18 cellular contexts compared by ENCODE assay signal in the genomic region with DNA sequence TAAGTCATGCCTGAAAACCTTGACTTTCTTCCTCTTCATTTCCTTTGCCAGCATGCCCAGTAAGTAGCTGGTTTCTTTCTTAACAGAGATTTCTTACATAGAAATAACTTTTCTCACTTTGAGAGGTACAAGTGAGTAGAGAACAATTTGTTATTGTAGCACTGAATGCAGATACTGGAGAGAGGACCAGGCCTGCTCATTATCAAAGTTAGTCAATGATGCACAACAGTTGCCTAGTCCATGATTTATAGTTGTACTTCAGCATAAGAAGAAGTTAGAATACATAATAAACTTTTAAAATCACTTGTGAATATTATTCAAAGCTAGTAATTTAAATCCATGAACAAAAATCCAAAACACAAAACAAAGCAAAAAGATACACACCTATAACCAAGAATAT.
DNase-seq lines count a peak whose midpoint lies in the region; ATAC-seq and TF ChIP-seq lines count a peak whose summit lies in the region.
"Had no signal": no experiment of that assay in that cellular context is flagged by ENCODE, and none has a peak within 500 bp of the region (broad histone marks: within the 10 kb centered on the region; RNA-seq: fewer than 3 reads in every experiment).

No MANE protein-coding gene starts in this region.

- no peak for TF ChIP-seq CTCF in activated CD8-positive, alpha-beta T cell treated with anti-CD3 and anti-CD28 coated beads for 36 hours (IDR thresholded peaks at IDR 0.05)
- TF ChIP-seq CTCF in IMR-90 (conservative IDR thresholded peaks at IDR 0.05; ENCODE audit: low read depth, low read length) (no peak), chondrocyte (IDR thresholded peaks at IDR 0.05) (no peak), tibial artery (IDR thresholded peaks at IDR 0.05) (no peak), transverse colon (IDR thresholded peaks at IDR 0.05) (no peak)

- H3K4me3 ChIP-seq in IMR-90 (ENCODE audit: insufficient read depth, low read depth, low read length) (no peak overlapping the region), tibial artery (no peak overlapping the region), transverse colon (no peak overlapping the region)
- H3K4me3 ChIP-seq: A549; BLaER1 treated with 17β-estradiol and CSF1 and Interleukin-3, amounts not matched to agents 10 nM and 100 nM had no signal

- ATAC-seq in activated CD8-positive, alpha-beta T cell treated with anti-CD3 and anti-CD28 coated beads, Interleukin-2, amount 10 ng/mL, durations not matched to agents 7 days and 5 days, result no peak
- ATAC-seq in activated CD8-positive, alpha-beta T cell treated with anti-CD3 and anti-CD28 coated beads for 36 hours, result no peak
- ATAC-seq in IMR-90 (ENCODE audit: low read depth), result no peak
- ATAC-seq: A549 had no signal

- H3K56ac ChIP-seq in IMR-90 (ENCODE audit: extremely low read depth, insufficient read depth, low read length), result no peak overlapping the region; the same call in 1 of the 2 replicates

- H3K4me1 ChIP-seq in IMR-90 (ENCODE audit: control insufficient read depth, insufficient read depth, low read length) (peaks cover 9% of the 10 kb centered on the region), tibial artery (no peaks in the 10 kb centered on the region), transverse colon (no peaks in the 10 kb centered on the region)
- H3K4me1 ChIP-seq: A549; BLaER1 treated with 17β-estradiol and CSF1 and Interleukin-3, amounts not matched to agents 10 nM and 100 nM; Caco-2 had no signal

- no peak overlapping the region for H3K4me2 ChIP-seq in IMR-90 (ENCODE audit: low read depth, low read length)
- H3K4me2 ChIP-seq: A549; BLaER1 treated with 17β-estradiol and CSF1 and Interleukin-3, amounts not matched to agents 10 nM and 100 nM had no signal

- TF ChIP-seq RAD21 in IMR-90 (IDR thresholded peaks at IDR 0.05; ENCODE audit: low read length), result no peak

- in situ Hi-C loops in IMR-90 (cut with MboI; ENCODE audit: low sequenced_read_pairs), result no loop called here
- in situ Hi-C loops in transverse colon (cut with MboI; ENCODE audit: low pct_ligation_motif_present in 1 of 4, low pct_unique_long_range_greater_than_20kb in 1 of 4, low sequenced_read_pairs in 3 of 4), result no loop called here

- H2BK120ac ChIP-seq in IMR-90 (ENCODE audit: low read depth, low read length), result no peak overlapping the region

- peaks cover 11% of the 10 kb centered on the region for H3K9me3 Mint-ChIP-seq in activated CD8-positive, alpha-beta T cell treated with anti-CD3 and anti-CD28 coated beads, Interleukin-2, amount 10 ng/mL, durations not matched to agents 7 days and 5 days (ENCODE audit: insufficient read depth)
- peaks cover 21% of the 10 kb centered on the region for H3K9me3 Mint-ChIP-seq in activated CD8-positive, alpha-beta T cell treated with anti-CD3 and anti-CD28 coated beads for 36 hours
- H3K9me3 Mint-ChIP-seq in chondrocyte (ENCODE audit: low read depth), result peaks cover 18% of the 10 kb centered on the region

- H2BK20ac ChIP-seq in IMR-90 (ENCODE audit: low read depth, low read length), result no peak overlapping the region; the same call in 1 of the 2 replicates

- H4K5ac ChIP-seq in IMR-90 (ENCODE audit: low read depth, low read length), result no peak overlapping the region

- no peak overlapping the region for H2AFZ ChIP-seq in IMR-90 (replicated peaks; ENCODE audit: low read length, poor library complexity)

- peaks cover 65% of the 10 kb centered on the region for H3K36me3 Mint-ChIP-seq in activated CD8-positive, alpha-beta T cell treated with anti-CD3 and anti-CD28 coated beads, Interleukin-2, amount 10 ng/mL, durations not matched to agents 7 days and 5 days (ENCODE audit: low read depth)
- H3K36me3 Mint-ChIP-seq in activated CD8-positive, alpha-beta T cell treated with anti-CD3 and anti-CD28 coated beads for 36 hours (ENCODE audit: low read depth), result peaks cover 70% of the 10 kb centered on the region
- peaks cover 23% of the 10 kb centered on the region for H3K36me3 Mint-ChIP-seq in chondrocyte (ENCODE audit: low read depth)

- no peak for DNase-seq in activated CD8-positive, alpha-beta T cell treated with anti-CD3 and anti-CD28 coated beads, Interleukin-2, amount 10 ng/mL, durations not matched to agents 7 days and 5 days
- DNase-seq in activated CD8-positive, alpha-beta T cell treated with anti-CD3 and anti-CD28 coated beads for 36 hours, result no peak
- DNase-seq in IMR-90 (no peak), chondrocyte (ENCODE audit: low spot score) (no peak), medulla oblongata (ENCODE audit: extremely low spot score) (no peak), tibial artery (no peak), transverse colon (no peak)
- DNase-seq: AML-193; Caco-2; Calu3; CD4-positive, alpha-beta T cell; DMS79 treated with DMSO at 0.1 percent for 48 hours; GF-D8 had no signal

- no peak overlapping the region; the same call in 1 of the 2 replicates for H3K4ac ChIP-seq in IMR-90 (ENCODE audit: low read depth, low read length)

- TF ChIP-seq POLR2A in IMR-90 (IDR thresholded peaks at IDR 0.05; ENCODE audit: low read depth, low read length) (no peak), transverse colon (IDR thresholded peaks at IDR 0.05) (no peak)

- H3K4me1 Mint-ChIP-seq in activated CD8-positive, alpha-beta T cell treated with anti-CD3 and anti-CD28 coated beads, Interleukin-2, amount 10 ng/mL, durations not matched to agents 7 days and 5 days (ENCODE audit: low read depth), result peaks cover 6% of the 10 kb centered on the region
- H3K4me1 Mint-ChIP-seq in activated CD8-positive, alpha-beta T cell treated with anti-CD3 and anti-CD28 coated beads for 36 hours (ENCODE audit: low read depth), result peaks cover 2% of the 10 kb centered on the region
- H3K4me1 Mint-ChIP-seq in chondrocyte (ENCODE audit: low read depth), result peaks cover 15% of the 10 kb centered on the region
- H3K4me1 Mint-ChIP-seq: B cell had no signal

- H2AK5ac ChIP-seq in IMR-90 (ENCODE audit: low read depth, low read length), result no peak overlapping the region

- no peaks in the 10 kb centered on the region for H3K9me1 ChIP-seq in IMR-90 (ENCODE audit: insufficient read depth, low read length)

- peak overlapping the region; percentile 4 for H3K27ac Mint-ChIP-seq in activated CD8-positive, alpha-beta T cell treated with anti-CD3 and anti-CD28 coated beads, Interleukin-2, amount 10 ng/mL, durations not matched to agents 7 days and 5 days
- H3K27ac Mint-ChIP-seq in activated CD8-positive, alpha-beta T cell treated with anti-CD3 and anti-CD28 coated beads for 36 hours, result no peak overlapping the region
- peak overlapping the region; percentile 49 for H3K27ac Mint-ChIP-seq in chondrocyte (ENCODE audit: unreplicated experiment)
- H3K27ac Mint-ChIP-seq: B cell; CD4-positive, alpha-beta T cell had no signal

- no peak overlapping the region for H2AK9ac ChIP-seq in IMR-90 (replicated peaks; ENCODE audit: low read depth, low read length, poor library complexity)

- H2BK5ac ChIP-seq in IMR-90 (ENCODE audit: low read depth, low read length, poor library complexity, severe bottlenecking), result peak overlapping the region; percentile 86

- POLR2A ChIA-PET in activated CD8-positive, alpha-beta T cell treated with anti-CD3 and anti-CD28 coated beads, Interleukin-2, amount 10 ng/mL, durations not matched to agents 7 days and 5 days (lab: Charles Lee), result no interaction called here
- POLR2A ChIA-PET in activated CD8-positive, alpha-beta T cell treated with anti-CD3 and anti-CD28 coated beads for 36 hours (lab: Charles Lee), result no interaction called here
- POLR2A ChIA-PET in IMR-90 (lab: Charles Lee; ENCODE audit: unreplicated experiment), result no interaction called here

- H3K14ac ChIP-seq in IMR-90 (replicated peaks; ENCODE audit: low read depth, low read length), result no peak overlapping the region

- peak overlapping the region; percentile 29; the same call in 1 of the 2 replicates for H3K18ac ChIP-seq in IMR-90 (ENCODE audit: low read depth, low read length)

- peaks cover 10 to 18% of the 10 kb centered on the region in 2 experiments; a peak in 2 of 4 replicates for H3K79me1 ChIP-seq in IMR-90 (ENCODE audit: low read depth in 1 of 2, low read length in 2 of 2)

- H3K23ac ChIP-seq in IMR-90 (ENCODE audit: low read depth, low read length), result no peak overlapping the region

- H3K27me3 Mint-ChIP-seq in activated CD8-positive, alpha-beta T cell treated with anti-CD3 and anti-CD28 coated beads, Interleukin-2, amount 10 ng/mL, durations not matched to agents 7 days and 5 days (ENCODE audit: low read depth), result no peaks in the 10 kb centered on the region
- H3K27me3 Mint-ChIP-seq in activated CD8-positive, alpha-beta T cell treated with anti-CD3 and anti-CD28 coated beads for 36 hours, result no peaks in the 10 kb centered on the region
- H3K27me3 Mint-ChIP-seq in chondrocyte (ENCODE audit: low read depth), result no peaks in the 10 kb centered on the region
- H3K27me3 Mint-ChIP-seq: B cell; CD4-positive, alpha-beta T cell had no signal

- H3K27ac ChIP-seq in IMR-90 (ENCODE audit: insufficient read depth, low read length) (no peak overlapping the region; the same call in 1 of the 2 replicates), tibial artery (no peak overlapping the region), transverse colon (no peak overlapping the region)
- H3K27ac ChIP-seq: 22Rv1; A549; BLaER1 treated with 17β-estradiol and CSF1 and Interleukin-3, amounts not matched to agents 10 nM and 100 nM; C4-2B had no signal

- dilution Hi-C loops in IMR-90 (cut with HindIII; ENCODE audit: low sequenced_read_pairs, unreplicated experiment), result no loop called here

- CTCF ChIA-PET in activated CD8-positive, alpha-beta T cell treated with anti-CD3 and anti-CD28 coated beads, Interleukin-2, amount 10 ng/mL, durations not matched to agents 7 days and 5 days (lab: Charles Lee), result no interaction called here
- CTCF ChIA-PET in activated CD8-positive, alpha-beta T cell treated with anti-CD3 and anti-CD28 coated beads for 36 hours (lab: Charles Lee), result no interaction called here
- CTCF ChIA-PET in IMR-90 (lab: Yijun Ruan, JAX), result no interaction called here

- H3K4me3 Mint-ChIP-seq in activated CD8-positive, alpha-beta T cell treated with anti-CD3 and anti-CD28 coated beads, Interleukin-2, amount 10 ng/mL, durations not matched to agents 7 days and 5 days, result no peak overlapping the region
- H3K4me3 Mint-ChIP-seq in activated CD8-positive, alpha-beta T cell treated with anti-CD3 and anti-CD28 coated beads for 36 hours, result no peak overlapping the region
- H3K4me3 Mint-ChIP-seq in chondrocyte (ENCODE audit: unreplicated experiment), result no peak overlapping the region
- H3K4me3 Mint-ChIP-seq: B cell; CD4-positive, alpha-beta T cell had no signal

- no peaks in the 10 kb centered on the region for H3K27me3 ChIP-seq in IMR-90 (ENCODE audit: control insufficient read depth, insufficient read depth, low read length)
- H3K27me3 ChIP-seq in tibial artery, result no peaks in the 10 kb centered on the region
- no peaks in the 10 kb centered on the region for H3K27me3 ChIP-seq in transverse colon
- H3K27me3 ChIP-seq: BLaER1 treated with 17β-estradiol and CSF1 and Interleukin-3, amounts not matched to agents 10 nM and 100 nM had no signal

- H4K91ac ChIP-seq in IMR-90 (ENCODE audit: insufficient read depth, low read depth, low read length), result no peak overlapping the region

- H4K8ac ChIP-seq in IMR-90 (ENCODE audit: low read depth in 2 of 2, low read length in 2 of 2), result peak overlapping the region in 1 of 2 experiments; percentile 69; a peak in 1 of 4 replicates

- peak overlapping the region; percentile 20; the same call in 1 of the 3 replicates for H2BK15ac ChIP-seq in IMR-90 (ENCODE audit: low read depth, low read length)

- H3K9me3 ChIP-seq in IMR-90 (ENCODE audit: control insufficient read depth, insufficient read depth, low read length) (peaks cover under 1% of the 10 kb centered on the region; the same call in 1 of the 2 replicates), tibial artery (peaks cover 0 to 8% (median 0%) of the 10 kb centered on the region in 3 donors), transverse colon (peaks cover 3 to 6% of the 10 kb centered on the region in 2 donors)
- H3K9me3 ChIP-seq: A549, Caco-2 had no signal

- H3K36me3 ChIP-seq in IMR-90 (ENCODE audit: control insufficient read depth, insufficient read depth, low read length), result no peaks in the 10 kb centered on the region; the same call in 1 of the 2 replicates
- peaks cover 8 to 28% (median 14%) of the 10 kb centered on the region in 3 donors for H3K36me3 ChIP-seq in tibial artery
- H3K36me3 ChIP-seq in transverse colon, result peaks cover 0 to 24% (median 5%) of the 10 kb centered on the region in 4 donors

- intact Hi-C loops in activated CD8-positive, alpha-beta T cell treated with anti-CD3 and anti-CD28 coated beads for 36 hours (cut with micrococcal nuclease), result no loop called here
- intact Hi-C loops in IMR-90 (cut with micrococcal nuclease), result no loop called here
- intact Hi-C loops in tibial artery (cut with DNase I; ENCODE audit: low total_unique reads), result no loop called here
- intact Hi-C loops in transverse colon (cut with DNase I; ENCODE audit: low total_unique reads), result no loop called here

- TF ChIP-seq EP300 in transverse colon (IDR thresholded peaks at IDR 0.05; ENCODE audit: low read depth), result no peak

- no peak overlapping the region for H3K9ac ChIP-seq in IMR-90 (ENCODE audit: low read depth, low read length)
- H3K9ac ChIP-seq: BLaER1 treated with 17β-estradiol and CSF1 and Interleukin-3, amounts not matched to agents 10 nM and 100 nM had no signal

- BruUV-seq in IMR-90 (replicated peaks; lab: Mats Ljungman, UMichigan), result no TSS peak

- no peaks in the 10 kb centered on the region for H4K20me1 ChIP-seq in IMR-90 (ENCODE audit: insufficient read depth, low read length)
- H4K20me1 ChIP-seq: BLaER1 treated with 17β-estradiol and CSF1 and Interleukin-3, amounts not matched to agents 10 nM and 100 nM had no signal
